ENCODE assay signal across 9 cellular contexts in the genomic region with DNA sequence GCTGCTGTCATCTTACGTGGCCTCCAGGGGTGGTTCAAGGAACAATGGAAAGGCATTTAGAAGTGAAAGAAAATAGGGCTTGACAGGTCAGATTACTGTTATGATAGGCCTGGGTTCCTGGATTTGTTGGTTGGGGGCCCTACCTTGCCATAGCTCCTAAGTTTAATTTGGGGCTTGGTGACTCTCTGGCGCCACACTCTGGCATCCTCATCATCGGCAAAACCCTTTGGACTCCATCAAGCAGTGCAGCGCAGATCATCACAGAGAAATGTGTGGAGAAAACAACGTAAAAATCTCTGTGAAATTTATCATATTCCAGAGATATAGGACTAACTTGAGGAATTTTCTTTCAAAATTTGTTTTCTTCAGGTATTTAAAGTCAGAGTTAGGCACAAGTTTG. TPM values are rescaled to one million over a fixed set of nuclear protein-coding genes. Genes with fewer than 3 reads are reported as not detected.
DNase-seq lines count a peak whose midpoint lies in the region; ATAC-seq and TF ChIP-seq lines count a peak whose summit lies in the region.
"Had no signal": no experiment of that assay in that cellular context is flagged by ENCODE, and none has a peak within 500 bp of the region (broad histone marks: within the 10 kb centered on the region; RNA-seq: fewer than 3 reads in every experiment).

No MANE protein-coding gene starts in this region.

- H3K4me1 Mint-ChIP-seq in activated T-cell treated with anti-CD3 and anti-CD28 coated beads, Interleukin-2, amount 50 U/mL, for 24 hours (ENCODE audit: low read depth), result peaks cover 9% of the 10 kb centered on the region

- peaks cover 8% of the 10 kb centered on the region for H3K9me3 Mint-ChIP-seq in activated T-cell treated with anti-CD3 and anti-CD28 coated beads, Interleukin-2, amount 50 U/mL, for 24 hours

- H3K27me3 ChIP-seq in MM.1S (replicated peaks; ENCODE audit: insufficient read depth, low read length) (no peaks in the 10 kb centered on the region), psoas muscle (ENCODE audit: insufficient read depth in 3 of 3, low read length in 2 of 3) (no peaks in the 10 kb centered on the region)
- H3K27me3 ChIP-seq: SJSA1 had no signal

- DNase-seq in GM10248 (ENCODE audit: extremely low spot score), result no peak
- peak; percentile 27 for DNase-seq in MM.1S
- DNase-seq in activated T-cell treated with anti-CD3 and anti-CD28 coated beads, Interleukin-2, amount 50 U/mL, for 24 hours, result peak; percentile 67
- peak; percentile 15 for DNase-seq in germinal center (ENCODE audit: low spot score)
- DNase-seq in psoas muscle, result peak; percentile 42 to 60
- DNase-seq in islet precursor cell, result no peak
- DNase-seq in SW480 (ENCODE audit: low spot score), result no peak
- no peak for DNase-seq in 8988T

- H3K27ac Mint-ChIP-seq in activated T-cell treated with anti-CD3 and anti-CD28 coated beads, Interleukin-2, amount 50 U/mL, for 24 hours, result no peak overlapping the region

- POLR2A ChIA-PET in GM10248 (lab: Yijun Ruan, JAX), result no interaction called here

- no peaks in the 10 kb centered on the region for H3K36me3 Mint-ChIP-seq in activated T-cell treated with anti-CD3 and anti-CD28 coated beads, Interleukin-2, amount 50 U/mL, for 24 hours (ENCODE audit: low read depth)

- H3F3A ChIP-seq in MM.1S (ENCODE audit: insufficient read depth, low read length), result no peaks in the 10 kb centered on the region

- H3K4me1 ChIP-seq in MM.1S (ENCODE audit: low read length) (no peaks in the 10 kb centered on the region), psoas muscle (no peaks in the 10 kb centered on the region)
- H3K4me1 ChIP-seq: SJSA1 had no signal

- no peak overlapping the region for H3K27ac ChIP-seq in MM.1S (ENCODE audit: low read length)
- no peak overlapping the region for H3K27ac ChIP-seq in psoas muscle
- H3K27ac ChIP-seq: SJSA1 had no signal

- CTCF ChIA-PET in GM10248 (lab: Yijun Ruan, JAX), result interaction anchor here (0.7 to 3.7 kb wide), 13 partner anchors 16 to 552 kb away, joined by 3 to 22 read pairs (median 3); no protein-coding TSS in a partner anchor

- intact Hi-C loops in psoas muscle (cut with DNase I), result loop anchor here (1.0 to 10.0 kb wide), 4 partner anchors 72 to 552 kb away; no protein-coding TSS in a partner anchor

- no peaks in the 10 kb centered on the region for H4K20me1 ChIP-seq in MM.1S (ENCODE audit: insufficient read depth, low read length)

- no peak overlapping the region for H3K4me3 Mint-ChIP-seq in activated T-cell treated with anti-CD3 and anti-CD28 coated beads, Interleukin-2, amount 50 U/mL, for 24 hours

- H3K9me2 ChIP-seq in MM.1S (replicated peaks; ENCODE audit: insufficient read depth, low read length), result no peaks in the 10 kb centered on the region

- no peak overlapping the region for H2AFZ ChIP-seq in MM.1S (ENCODE audit: low read length)

- no peak overlapping the region for H3K4me2 ChIP-seq in MM.1S (ENCODE audit: low read depth, low read length)

- H3K36me3 ChIP-seq in MM.1S (replicated peaks; ENCODE audit: insufficient read depth, low read length) (no peaks in the 10 kb centered on the region), psoas muscle (ENCODE audit: insufficient read depth in 1 of 2, low read depth in 1 of 2) (no peaks in the 10 kb centered on the region)
- H3K36me3 ChIP-seq: SJSA1 had no signal

- H3K27me3 Mint-ChIP-seq in activated T-cell treated with anti-CD3 and anti-CD28 coated beads, Interleukin-2, amount 50 U/mL, for 24 hours, result no peaks in the 10 kb centered on the region

- no peaks in the 10 kb centered on the region for H3K79me2 ChIP-seq in MM.1S (ENCODE audit: low read length)

- H3K9me3 ChIP-seq in MM.1S (replicated peaks; ENCODE audit: insufficient read depth, low read length), result no peaks in the 10 kb centered on the region
- H3K9me3 ChIP-seq in psoas muscle, result no peaks in the 10 kb centered on the region
- H3K9me3 ChIP-seq: SJSA1 had no signal

- whole genome bisulfite sequencing in psoas muscle, 3 donors, result 47 to 61% (median 57%) methylated on average over 5 of the region's 5 CpGs

- no peak overlapping the region for H3K9ac ChIP-seq in MM.1S (ENCODE audit: low read length)

- peak; percentile 64 to 91 (median 78) for ATAC-seq in psoas muscle

- TF ChIP-seq CTCF in GM10248 (IDR thresholded peaks at IDR 0.05; ENCODE audit: control extremely low read depth, extremely low read depth, low read depth, missing control alignments), result peak; percentile 33
- peak; percentile 57 for TF ChIP-seq CTCF in MM.1S (IDR thresholded peaks at IDR 0.05; ENCODE audit: low read length)
- peak; percentile 68 for TF ChIP-seq CTCF in psoas muscle (IDR thresholded peaks at IDR 0.05)

- H3K4me3 ChIP-seq in MM.1S (ENCODE audit: low read length) (no peak overlapping the region), psoas muscle (no peak overlapping the region)
- H3K4me3 ChIP-seq: SJSA1 had no signal

RNA-seq across cellular contexts. Expression of gene AIG1, which starts 33.6 kb away (rescaled TPM):
- total RNA-seq in psoas muscle, result 10 to 100 TPM in 2 of 4 donors, 1 to 10 TPM in 2; 4.8 to 24.6 (median 9.4) TPM
- 1 to 10 TPM; 4.0 to 5.8 (median 4.8) TPM for polyA plus RNA-seq in psoas muscle

Comparison
In these comparisons a context has a peak if more than half of its experiments do, and no peak if none do; other contexts are left out.
1. DNase-seq: peak in MM.1S (single experiment), activated T-cell treated with anti-CD3 and anti-CD28 coated beads, Interleukin-2, amount 50 U/mL, for 24 hours (single experiment), germinal center (single experiment) and psoas muscle (2 of 2); none in GM10248 (single experiment), islet precursor cell (single experiment), SW480 (single experiment) and 8988T (single experiment).
2. Peak in every context shown above with its lines, with median percentiles within 50 percentile points of each other: CTCF ChIP-seq.